Comparison of ENCODE assay signal across 1 cellular context in genomic region chrX:42538405-42538804, GRCh38.
TF ChIP-seq lines count a peak whose summit lies in the region.

No MANE protein-coding gene starts in this region.

TF ChIP-seq in HepG2, 621 proteins besides CTCF, POLR2A, EP300 and RAD21 (continued from another document and continues in another):
- TF ChIP-seq HOMEZ (CRISPR knock-in tag; IDR thresholded peaks at IDR 0.05; ENCODE audit: low read depth), result no peak
- TF ChIP-seq THYN1 (CRISPR knock-in tag; IDR thresholded peaks at IDR 0.05; ENCODE audit: borderline replicate concordance, low read depth), result no peak
- no peak for TF ChIP-seq ZBTB7B (CRISPR knock-in tag; IDR thresholded peaks at IDR 0.05)
- TF ChIP-seq IRF1 (CRISPR knock-in tag; IDR thresholded peaks at IDR 0.05; ENCODE audit: low read depth), result no peak
- TF ChIP-seq PHF21A (CRISPR knock-in tag; IDR thresholded peaks at IDR 0.05), result no peak
- TF ChIP-seq ZNF839 (CRISPR knock-in tag; IDR thresholded peaks at IDR 0.05; ENCODE audit: borderline replicate concordance), result no peak
- no peak for TF ChIP-seq XBP1 (CRISPR knock-in tag; IDR thresholded peaks at IDR 0.05)
- TF ChIP-seq DR1 (CRISPR knock-in tag; IDR thresholded peaks at IDR 0.05), result no peak
- TF ChIP-seq SMAD1 (CRISPR knock-in tag; IDR thresholded peaks at IDR 0.05; ENCODE audit: borderline replicate concordance, low read depth), result no peak
- TF ChIP-seq SOX5 (CRISPR knock-in tag; IDR thresholded peaks at IDR 0.05; ENCODE audit: borderline replicate concordance), result 0 out of 2 replicates have a peak, but pooled peaks have one; percentile 22
- peak; percentile 21 for TF ChIP-seq TEAD3 (CRISPR knock-in tag; optimal IDR thresholded peaks at IDR 0.05; ENCODE audit: borderline replicate concordance)
- TF ChIP-seq ZNF44 (CRISPR knock-in tag; IDR thresholded peaks at IDR 0.05), result no peak
- no peak for TF ChIP-seq FOXO4 (CRISPR knock-in tag; conservative IDR thresholded peaks at IDR 0.05)
- TF ChIP-seq BRD4 (CRISPR knock-in tag; IDR thresholded peaks at IDR 0.05), result no peak
- no peak for TF ChIP-seq ZNF24 (IDR thresholded peaks at IDR 0.05)
- TF ChIP-seq GPBP1L1 (CRISPR knock-in tag; IDR thresholded peaks at IDR 0.05), result no peak
- TF ChIP-seq ZNF557 (CRISPR knock-in tag; IDR thresholded peaks at IDR 0.05), result no peak
- TF ChIP-seq SOX13 (IDR thresholded peaks at IDR 0.05), result no peak
- TF ChIP-seq SOX13 (CRISPR knock-in tag; conservative IDR thresholded peaks at IDR 0.05 in 1 of 2, IDR thresholded peaks at IDR 0.05 in 1 of 2), result peak in 1 of 2 experiments; percentile 40; a peak in 1 of 4 replicates
- TF ChIP-seq MXI1 (IDR thresholded peaks at IDR 0.05; ENCODE audit: borderline replicate concordance, low read depth, low read length), result no peak
- peak; percentile 90 for TF ChIP-seq CEBPB (IDR thresholded peaks at IDR 0.05; ENCODE audit: borderline replicate concordance, low read depth, low read length)
- TF ChIP-seq ZNF644 (CRISPR knock-in tag; IDR thresholded peaks at IDR 0.05; ENCODE audit: low read depth), result 0 out of 2 replicates have a peak, but pooled peaks have one; percentile 31
- TF ChIP-seq RERE (CRISPR knock-in tag; IDR thresholded peaks at IDR 0.05; ENCODE audit: low read depth), result no peak
- no peak for TF ChIP-seq SKIL (CRISPR knock-in tag; IDR thresholded peaks at IDR 0.05; ENCODE audit: borderline replicate concordance)
- no peak for TF ChIP-seq MEIS1 (CRISPR knock-in tag; IDR thresholded peaks at IDR 0.05; ENCODE audit: borderline replicate concordance)
- TF ChIP-seq ZNF451 (CRISPR knock-in tag; IDR thresholded peaks at IDR 0.05), result no peak
- TF ChIP-seq PHF5A (CRISPR knock-in tag; IDR thresholded peaks at IDR 0.05; ENCODE audit: low read depth, unreplicated experiment), result no peak
- no peak for TF ChIP-seq GFI1 (CRISPR knock-in tag; IDR thresholded peaks at IDR 0.05; ENCODE audit: borderline replicate concordance)
- no peak for TF ChIP-seq RCOR2 (CRISPR knock-in tag; IDR thresholded peaks at IDR 0.05)
- no peak for TF ChIP-seq ZNF75D (CRISPR knock-in tag; IDR thresholded peaks at IDR 0.05; ENCODE audit: borderline replicate concordance)
- TF ChIP-seq EED (CRISPR knock-in tag; IDR thresholded peaks at IDR 0.05), result no peak
- TF ChIP-seq KAT8 (CRISPR knock-in tag; IDR thresholded peaks at IDR 0.05), result no peak
- TF ChIP-seq ATF6 (CRISPR knock-in tag; conservative IDR thresholded peaks at IDR 0.05), result no peak
- no peak for TF ChIP-seq ZNF687 (CRISPR knock-in tag; IDR thresholded peaks at IDR 0.05)
- no peak for TF ChIP-seq MIER3 (CRISPR knock-in tag; IDR thresholded peaks at IDR 0.05; ENCODE audit: borderline replicate concordance)
- no peak for TF ChIP-seq HNF4G (IDR thresholded peaks at IDR 0.05; ENCODE audit: borderline replicate concordance, low read depth, low read length)
- no peak for TF ChIP-seq HNF4G (CRISPR knock-in tag; IDR thresholded peaks at IDR 0.05; ENCODE audit: borderline replicate concordance, low read depth)
- no peak for TF ChIP-seq ATAD3A (CRISPR knock-in tag; IDR thresholded peaks at IDR 0.05)
- no peak for TF ChIP-seq ZBTB3 (CRISPR knock-in tag; IDR thresholded peaks at IDR 0.05; ENCODE audit: borderline replicate concordance, low read depth)
- no peak for TF ChIP-seq NCOA2 (CRISPR knock-in tag; IDR thresholded peaks at IDR 0.05)
- no peak for TF ChIP-seq ZNF598 (CRISPR knock-in tag; IDR thresholded peaks at IDR 0.05; ENCODE audit: borderline replicate concordance)
